In genomic region chr11:24716403-24716802, GRCh38 we compare ENCODE assay signal across 9 cellular contexts.
"Had no signal": no experiment of that assay in that cellular context is flagged by ENCODE, and none has a peak within 500 bp of the region (broad histone marks: within the 10 kb centered on the region; RNA-seq: fewer than 3 reads in every experiment).

No MANE protein-coding gene starts in this region.

- H3K36me3 ChIP-seq: HAP-1 had no signal

- H3K27ac ChIP-seq: GM23248, KMS-11 had no signal

- H3K4me3 ChIP-seq: GM23248, HAP-1 had no signal

- H3K4me1 ChIP-seq: HAP-1 had no signal

- ATAC-seq: HCT116 had no signal

- H3K9me3 ChIP-seq: HAP-1 had no signal

- DNase-seq: GM23248, GOT3, H7, HFFc6, Karpas-422, KBM-7 had no signal
